Comparison of ENCODE assay signal across 21 cellular contexts in the genomic region with DNA sequence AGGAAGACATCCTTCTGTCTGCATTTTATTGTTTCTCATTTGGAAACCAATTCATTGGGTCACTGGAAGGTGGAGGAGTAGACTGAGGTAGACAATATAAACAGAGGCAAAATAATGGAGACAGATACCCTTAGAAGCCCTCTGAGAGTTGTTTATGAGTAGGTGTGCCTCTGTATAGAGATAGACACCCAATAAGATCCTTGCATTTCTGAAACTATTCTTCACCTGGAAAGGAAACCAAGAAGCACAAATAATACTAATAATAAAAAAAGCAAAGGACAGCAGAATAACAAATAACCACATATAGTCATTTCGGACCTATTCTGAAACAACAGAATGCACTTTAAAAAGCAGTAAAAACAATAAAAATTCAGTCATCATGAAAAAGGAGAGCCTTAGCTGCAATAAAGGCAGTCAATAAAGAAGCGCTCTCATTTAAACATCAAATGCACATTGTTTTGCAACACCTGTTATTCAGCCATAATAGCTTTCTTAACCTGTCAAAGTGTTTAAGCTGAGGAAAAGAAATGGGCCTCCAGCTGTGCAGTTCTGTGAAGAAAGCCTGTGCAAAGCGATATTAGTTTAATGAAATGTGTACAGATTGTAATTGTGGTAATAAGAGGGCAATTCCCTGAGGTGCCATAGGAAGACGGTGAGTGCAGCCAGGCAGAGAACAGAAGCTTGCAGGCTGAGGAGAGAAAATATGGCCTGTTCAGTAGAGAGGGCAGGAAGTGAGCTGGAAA.
DNase-seq lines count a peak whose midpoint lies in the region; ATAC-seq and TF ChIP-seq lines count a peak whose summit lies in the region.
"Had no signal": no experiment of that assay in that cellular context is flagged by ENCODE, and none has a peak within 500 bp of the region (broad histone marks: within the 10 kb centered on the region; RNA-seq: fewer than 3 reads in every experiment).

No MANE protein-coding gene starts in this region.

- H3K27me3 Mint-ChIP-seq in neural crest cell (ENCODE audit: low read depth) = no peaks in the 10 kb centered on the region
- no peaks in the 10 kb centered on the region for H3K27me3 Mint-ChIP-seq in activated CD4-positive, alpha-beta T cell treated with anti-CD3 and anti-CD28 coated beads, Interleukin-2, amount 10 ng/mL, durations not matched to agents 7 days and 5 days
- H3K27me3 Mint-ChIP-seq: activated CD4-positive, alpha-beta memory T cell treated with anti-CD3 and anti-CD28 coated beads for 36 hours had no signal

- H3K27me3 ChIP-seq in DND-41 (ENCODE audit: insufficient read depth, low read length, poor library complexity) = no peaks in the 10 kb centered on the region
- H3K27me3 ChIP-seq: MG63 had no signal

- H3K9ac ChIP-seq in DND-41 (ENCODE audit: low read depth, low read length) = no peak overlapping the region
- H3K9ac ChIP-seq: SK-N-SH had no signal

- ATAC-seq in DND-41 (ENCODE audit: insufficient read depth, low read depth) = 0 out of 3 replicates have a peak, but pooled peaks have one; percentile 24
- no peak for ATAC-seq in GM21360 (IDR thresholded peaks at IDR 0.05; ENCODE audit: unreplicated experiment)
- ATAC-seq: mucosa of descending colon, right cardiac atrium had no signal

- CTCF ChIA-PET in activated CD4-positive, alpha-beta T cell treated with anti-CD3 and anti-CD28 coated beads, Interleukin-2, amount 10 ng/mL, durations not matched to agents 7 days and 5 days (lab: Charles Lee) = no interaction called here

- H3K4me2 ChIP-seq in DND-41 (ENCODE audit: insufficient read depth, low read length) = no peak overlapping the region
- H3K4me2 ChIP-seq: SK-N-SH had no signal

- peaks cover 32% of the 10 kb centered on the region for H3K4me1 Mint-ChIP-seq in neural crest cell
- no peaks in the 10 kb centered on the region for H3K4me1 Mint-ChIP-seq in activated CD4-positive, alpha-beta T cell treated with anti-CD3 and anti-CD28 coated beads, Interleukin-2, amount 10 ng/mL, durations not matched to agents 7 days and 5 days

- no peaks in the 10 kb centered on the region for H3K79me2 ChIP-seq in DND-41 (ENCODE audit: insufficient read depth, low read length)

- no peak for DNase-seq in DND-41
- DNase-seq in NCI-H1417 (lab: John Stamatoyannopoulos, UW) = peak; percentile 80 to 98 (median 83)
- DNase-seq in NCI-H524 treated with DMSO at 0.1 percent for 48 hours (lab: John Stamatoyannopoulos, UW) = peak; percentile 74
- DNase-seq in neural crest cell (ENCODE audit: low read depth, low spot score) = no peak
- DNase-seq in NCI-H2196 treated with DMSO at 0.1 percent for 48 hours (lab: John Stamatoyannopoulos, UW; ENCODE audit: unreplicated experiment) = no peak
- DNase-seq in activated CD8-positive, alpha-beta memory T cell treated with anti-CD3 and anti-CD28 coated beads, Interleukin-2, amount 50 U/mL, for 4 hours = no peak
- DNase-seq in activated CD4-positive, alpha-beta T cell treated with anti-CD3 and anti-CD28 coated beads, Interleukin-2, amount 10 ng/mL, durations not matched to agents 7 days and 5 days = no peak
- DNase-seq: activated CD4-positive, alpha-beta memory T cell treated with anti-CD3 and anti-CD28 coated beads for 36 hours; activated T-cell treated with anti-CD3 and anti-CD28 coated beads for 4 hours; Caco-2; dermis blood vessel endothelial cell; GF-D8; MG63; mucosa of descending colon; NCI-H2029 treated with DMSO at 0.1 percent for 48 hours; right cardiac atrium; SK-N-SH; stimulated activated CD4-positive, alpha-beta T cell treated with anti-CD3 and anti-CD28 coated beads, Interleukin-12 subunit alpha, Interleukin-12 subunit beta, amount 100 ng/mL, for 4 hours; stimulated activated CD8-positive, alpha-beta memory T cell treated with anti-CD3 and anti-CD28 coated beads, Interleukin-4, amount 100 ng/mL, for 48 hours had no signal

- no peak for TF ChIP-seq CTCF in DND-41 (IDR thresholded peaks at IDR 0.05; ENCODE audit: borderline replicate concordance, extremely low read depth, low read length, poor library complexity, severe bottlenecking)
- TF ChIP-seq CTCF in neural crest cell (conservative IDR thresholded peaks at IDR 0.05) = no peak

- H3K36me3 ChIP-seq in DND-41 (ENCODE audit: insufficient read depth, low read length) = no peaks in the 10 kb centered on the region
- H3K36me3 ChIP-seq: MG63 had no signal

- H3K9me3 ChIP-seq in DND-41 (ENCODE audit: insufficient read depth, low read length, severe bottlenecking) = no peaks in the 10 kb centered on the region
- H3K9me3 ChIP-seq: Caco-2, MG63, mucosa of descending colon, SK-N-SH had no signal

- POLR2A ChIA-PET in activated CD4-positive, alpha-beta T cell treated with anti-CD3 and anti-CD28 coated beads, Interleukin-2, amount 10 ng/mL, durations not matched to agents 7 days and 5 days (lab: Charles Lee) = no interaction called here

- no peaks in the 10 kb centered on the region for H3K4me1 ChIP-seq in DND-41 (ENCODE audit: insufficient read depth, low read length)
- H3K4me1 ChIP-seq: Caco-2 had no signal

- peak overlapping the region; percentile 22 for H3K27ac Mint-ChIP-seq in neural crest cell (ENCODE audit: unreplicated experiment)
- no peak overlapping the region for H3K27ac Mint-ChIP-seq in activated CD4-positive, alpha-beta T cell treated with anti-CD3 and anti-CD28 coated beads, Interleukin-2, amount 10 ng/mL, durations not matched to agents 7 days and 5 days
- H3K27ac Mint-ChIP-seq: activated CD4-positive, alpha-beta memory T cell treated with anti-CD3 and anti-CD28 coated beads for 36 hours had no signal

- H3K27ac ChIP-seq in DND-41 (ENCODE audit: low read length) = no peak overlapping the region
- H3K27ac ChIP-seq: RWPE1 had no signal

- H3K4me3 ChIP-seq in DND-41 (ENCODE audit: low read depth in 1 of 2, low read length in 2 of 2) = no peak overlapping the region
- H3K4me3 ChIP-seq: MG63, mucosa of descending colon had no signal

- no peaks in the 10 kb centered on the region for H3K9me3 Mint-ChIP-seq in neural crest cell
- peaks cover 7% of the 10 kb centered on the region for H3K9me3 Mint-ChIP-seq in activated CD4-positive, alpha-beta T cell treated with anti-CD3 and anti-CD28 coated beads, Interleukin-2, amount 10 ng/mL, durations not matched to agents 7 days and 5 days

- no peak overlapping the region for H3K4me3 Mint-ChIP-seq in neural crest cell
- no peak overlapping the region for H3K4me3 Mint-ChIP-seq in activated CD4-positive, alpha-beta T cell treated with anti-CD3 and anti-CD28 coated beads, Interleukin-2, amount 10 ng/mL, durations not matched to agents 7 days and 5 days
- H3K4me3 Mint-ChIP-seq: activated CD4-positive, alpha-beta memory T cell treated with anti-CD3 and anti-CD28 coated beads for 36 hours had no signal

- no peaks in the 10 kb centered on the region for H3K36me3 Mint-ChIP-seq in neural crest cell (ENCODE audit: low read depth)
- H3K36me3 Mint-ChIP-seq in activated CD4-positive, alpha-beta T cell treated with anti-CD3 and anti-CD28 coated beads, Interleukin-2, amount 10 ng/mL, durations not matched to agents 7 days and 5 days (ENCODE audit: low read depth) = no peaks in the 10 kb centered on the region
- H3K36me3 Mint-ChIP-seq: activated CD4-positive, alpha-beta memory T cell treated with anti-CD3 and anti-CD28 coated beads for 36 hours had no signal

- H2AFZ ChIP-seq in DND-41 (ENCODE audit: low read depth, low read length) = no peak overlapping the region

- H4K20me1 ChIP-seq in DND-41 (ENCODE audit: insufficient read depth, low read length) = no peaks in the 10 kb centered on the region

Comparison
In these comparisons a context has a peak if more than half of its experiments do, and no peak if none do; other contexts are left out.
1. DNase-seq: peak in NCI-H1417 (3 of 3) and NCI-H524 treated with DMSO at 0.1 percent for 48 hours (single experiment); none in DND-41 (single experiment), neural crest cell (single experiment), NCI-H2196 treated with DMSO at 0.1 percent for 48 hours (single experiment), activated CD8-positive, alpha-beta memory T cell treated with anti-CD3 and anti-CD28 coated beads, Interleukin-2, amount 50 U/mL, for 4 hours (single experiment) and activated CD4-positive, alpha-beta T cell treated with anti-CD3 and anti-CD28 coated beads, Interleukin-2, amount 10 ng/mL, durations not matched to agents 7 days and 5 days (single experiment).